ENCODE assay signal across 34 cellular contexts in the genomic region with DNA sequence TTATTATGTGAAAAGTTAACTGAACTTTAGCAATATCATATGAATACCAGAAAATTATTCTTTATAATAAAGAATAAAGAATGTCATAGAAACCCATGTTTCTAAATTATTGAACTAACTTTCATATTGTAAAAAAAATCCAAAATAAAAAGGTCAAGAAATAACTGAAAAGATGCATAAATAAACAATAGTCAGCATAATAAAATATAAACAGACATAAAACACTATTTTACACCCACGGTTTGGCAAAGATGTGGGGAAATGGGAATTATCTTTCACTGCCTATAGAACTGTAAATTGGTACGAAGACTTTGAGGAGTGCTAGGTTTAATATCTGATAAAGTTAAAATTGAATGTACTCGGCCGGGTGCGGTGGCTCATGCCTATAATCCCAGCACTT. TPM values are rescaled to one million over a fixed set of nuclear protein-coding genes. Genes with fewer than 3 reads are reported as not detected.
"Had no signal": no experiment of that assay in that cellular context is flagged by ENCODE, and none has a peak within 500 bp of the region (broad histone marks: within the 10 kb centered on the region; RNA-seq: fewer than 3 reads in every experiment).

No MANE protein-coding gene starts in this region.

- H3K36me3 ChIP-seq: adrenal gland, esophagus muscularis mucosa, heart left ventricle had no signal

- H3K4me1 ChIP-seq: adrenal gland, body of pancreas, foreskin keratinocyte, heart left ventricle had no signal

- DNase-seq: activated CD4-positive, alpha-beta memory T cell treated with anti-CD3 and anti-CD28 coated beads for 36 hours; activated CD4-positive, alpha-beta T cell treated with anti-CD3 and anti-CD28 coated beads for 36 hours; activated CD4-positive, CD25-positive, alpha-beta regulatory T cell; activated CD4-positive, CD25-positive, alpha-beta regulatory T cell treated with anti-CD3 and anti-CD28 coated beads, Interleukin-2, amount 50 U/mL, for 72 hours; activated CD8-positive, alpha-beta memory T cell treated with anti-CD3 and anti-CD28 coated beads, Interleukin-2, amount 10 ng/mL, durations not matched to agents 7 days and 5 days; activated CD8-positive, alpha-beta memory T cell treated with anti-CD3 and anti-CD28 coated beads, Interleukin-2, amount 50 U/mL, for 4 hours; activated CD8-positive, alpha-beta T cell treated with anti-CD3 and anti-CD28 coated beads, Interleukin-2, amount 10 ng/mL, durations not matched to agents 7 days and 5 days; activated effector memory CD4-positive, alpha-beta T cell treated with anti-CD3 and anti-CD28 coated beads, Interleukin-2, amount 50 U/mL, for 16 hours; activated naive CD4-positive, alpha-beta T cell treated with anti-CD3 and anti-CD28 coated beads for 36 hours; activated naive CD8-positive, alpha-beta T cell treated with anti-CD3 and anti-CD28 coated beads for 36 hours; activated naive CD8-positive, alpha-beta T cell treated with anti-CD3 and anti-CD28 coated beads, Interleukin-2, amount 50 U/mL, for 24 hours; activated T-cell treated with anti-CD3 and anti-CD28 coated beads, Interleukin-2, amount 50 U/mL, for 1 hour; activated T-cell treated with anti-CD3 and anti-CD28 coated beads, Interleukin-2, amount 50 U/mL, for 48 hours; adrenal gland; amygdala; aorta; caudate nucleus; cortex of kidney; effector CD4-positive, alpha-beta T cell; effector memory CD8-positive, alpha-beta T cell; erythroblast; foreskin keratinocyte; glutamatergic neuron; heart left ventricle; T-helper 2 cell had no signal

- H3K27me3 ChIP-seq: adrenal gland, body of pancreas, esophagus muscularis mucosa, foreskin keratinocyte, heart left ventricle had no signal

- H3K9me3 ChIP-seq: adrenal gland, body of pancreas, esophagus muscularis mucosa, heart left ventricle had no signal

- H3K27ac ChIP-seq: adrenal gland, body of pancreas, esophagus muscularis mucosa, foreskin keratinocyte, heart left ventricle had no signal

- H3K4me3 ChIP-seq: adrenal gland, body of pancreas, esophagus muscularis mucosa, heart left ventricle had no signal

- FAIRE-seq: colon had no signal

- ATAC-seq: activated CD4-positive, alpha-beta T cell treated with anti-CD3 and anti-CD28 coated beads for 36 hours; activated CD8-positive, alpha-beta memory T cell treated with anti-CD3 and anti-CD28 coated beads, Interleukin-2, amount 10 ng/mL, durations not matched to agents 7 days and 5 days; activated CD8-positive, alpha-beta T cell treated with anti-CD3 and anti-CD28 coated beads, Interleukin-2, amount 10 ng/mL, durations not matched to agents 7 days and 5 days; activated naive CD8-positive, alpha-beta T cell treated with anti-CD3 and anti-CD28 coated beads, Interleukin-2, amount 50 U/mL, for 24 hours; body of pancreas; effector memory CD8-positive, alpha-beta T cell; foreskin keratinocyte; heart left ventricle had no signal

RNA-seq across cellular contexts. Expression of a gene that starts 34.7 kb away (rescaled TPM):
- total RNA-seq: activated CD4-positive, alpha-beta memory T cell treated with anti-CD3 and anti-CD28 coated beads for 36 hours; activated CD4-positive, alpha-beta T cell treated with anti-CD3 and anti-CD28 coated beads, Interleukin-2, amount 10 ng/mL, durations not matched to agents 24 days and 14 days; activated CD8-positive, alpha-beta memory T cell treated with anti-CD3 and anti-CD28 coated beads for 36 hours; activated CD8-positive, alpha-beta memory T cell treated with anti-CD3 and anti-CD28 coated beads, Interleukin-2, amount 10 ng/mL, durations not matched to agents 7 days and 5 days; activated CD8-positive, alpha-beta T cell treated with anti-CD3 and anti-CD28 coated beads, Interleukin-2, amount 10 ng/mL, durations not matched to agents 7 days and 5 days; activated naive CD4-positive, alpha-beta T cell treated with anti-CD3 and anti-CD28 coated beads for 36 hours; activated naive CD8-positive, alpha-beta T cell treated with anti-CD3 and anti-CD28 coated beads for 36 hours; activated T-helper 1 cell treated with anti-CD3 and anti-CD28 coated beads, Interleukin-12 subunit alpha, Interleukin-12 subunit beta, Interleukin-2, Interleukin-4 antibody, amounts not matched to agents 30 ng/mL and 10 ng/mL and 1 ng/mL, durations not matched to agents 14 hours and 24 hours and 36 hours; activated T-helper 2 cell treated with anti-CD3 and anti-CD28 coated beads, Interferon-gamma antibody, Interleukin-2, Interleukin-4, amounts not matched to agents 10 μg/mL and 5 μg/mL and 100 μg/mL, durations not matched to agents 14 hours and 24 hours and 36 hours; adrenal gland; aorta; chondrocyte; dermis blood vessel endothelial cell; esophagus muscularis mucosa; foreskin keratinocyte; heart left ventricle had no signal
- polyA plus RNA-seq: adrenal gland, aorta, foreskin keratinocyte, heart left ventricle had no signal

RNA-seq across cellular contexts. Expression of a gene that starts 44.3 kb away (rescaled TPM):
- total RNA-seq: activated CD4-positive, alpha-beta memory T cell treated with anti-CD3 and anti-CD28 coated beads for 36 hours; activated CD4-positive, alpha-beta T cell treated with anti-CD3 and anti-CD28 coated beads for 36 hours; activated CD4-positive, alpha-beta T cell treated with anti-CD3 and anti-CD28 coated beads, Interleukin-2, amount 10 ng/mL, durations not matched to agents 24 days and 14 days; activated CD8-positive, alpha-beta memory T cell treated with anti-CD3 and anti-CD28 coated beads for 36 hours; activated CD8-positive, alpha-beta memory T cell treated with anti-CD3 and anti-CD28 coated beads, Interleukin-2, amount 10 ng/mL, durations not matched to agents 7 days and 5 days; activated CD8-positive, alpha-beta T cell treated with anti-CD3 and anti-CD28 coated beads, Interleukin-2, amount 10 ng/mL, durations not matched to agents 7 days and 5 days; activated naive CD4-positive, alpha-beta T cell treated with anti-CD3 and anti-CD28 coated beads for 36 hours; activated naive CD8-positive, alpha-beta T cell treated with anti-CD3 and anti-CD28 coated beads for 36 hours; activated T-helper 1 cell treated with anti-CD3 and anti-CD28 coated beads, Interleukin-12 subunit alpha, Interleukin-12 subunit beta, Interleukin-2, Interleukin-4 antibody, amounts not matched to agents 30 ng/mL and 10 ng/mL and 1 ng/mL, durations not matched to agents 14 hours and 24 hours and 36 hours; activated T-helper 2 cell treated with anti-CD3 and anti-CD28 coated beads, Interferon-gamma antibody, Interleukin-2, Interleukin-4, amounts not matched to agents 10 μg/mL and 5 μg/mL and 100 μg/mL, durations not matched to agents 14 hours and 24 hours and 36 hours; adrenal gland; aorta; body of pancreas; chondrocyte; dermis blood vessel endothelial cell; esophagus muscularis mucosa; foreskin keratinocyte; heart left ventricle had no signal
- polyA plus RNA-seq: heart left ventricle had no signal
